Comparison of ENCODE assay signal across 31 cellular contexts in the genomic region with DNA sequence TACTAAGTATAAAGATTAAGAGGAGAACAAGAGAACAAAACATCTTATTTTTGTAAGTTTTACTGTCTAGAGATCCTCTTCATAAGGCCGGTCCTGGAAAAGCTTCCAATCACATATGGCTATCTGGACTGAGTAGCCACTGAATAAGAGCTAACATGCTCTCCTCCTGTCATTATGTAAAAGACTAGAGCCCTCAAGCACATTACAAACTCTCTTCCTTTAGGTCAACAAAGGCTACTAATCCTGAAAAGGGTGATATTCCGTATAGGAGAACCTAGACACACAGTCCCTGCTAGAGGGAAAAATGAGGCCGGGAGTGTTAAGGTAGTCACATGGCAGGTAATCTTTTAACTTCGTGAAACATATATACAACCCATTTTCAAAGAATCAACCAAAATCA.
"Had no signal": no experiment of that assay in that cellular context is flagged by ENCODE, and none has a peak within 500 bp of the region (broad histone marks: within the 10 kb centered on the region; RNA-seq: fewer than 3 reads in every experiment).

No MANE protein-coding gene starts in this region.

- H3K9me3 Mint-ChIP-seq: natural killer cell treated with Interleukin-12 subunit alpha and Interleukin-12 subunit beta and Interleukin-15 and Interleukin-18, amount 100 ng/mL, for 72 hours; nephron progenitor cell; neural crest cell; stimulated activated memory B cell treated with anti-CD40 and anti-IgM and Interleukin-4, amounts not matched to agents 10 μg/mL and 1 μg/mL and 100 μg/mL, for 72 hours; stimulated activated naive CD8-positive, alpha-beta T cell treated with anti-CD3 and anti-CD28 coated beads, Interleukin-15, amount 100 ng/mL, for 72 hours; type B pancreatic cell had no signal

- FAIRE-seq: small intestine had no signal

- H3K4me3 ChIP-seq: ovary, psoas muscle, right lobe of liver, sigmoid colon, spleen, suprapubic skin, testis, tibial artery, transverse colon, upper lobe of right lung, uterus had no signal

- H3K9me3 ChIP-seq: ovary, psoas muscle, right lobe of liver, sigmoid colon, spleen, suprapubic skin, testis, tibial artery, transverse colon, upper lobe of right lung, uterus had no signal

- DNase-seq: naive thymus-derived CD8-positive, alpha-beta T cell; nephron progenitor cell; occipital lobe; ovary; psoas muscle; right cardiac atrium; right lobe of liver; sigmoid colon; small intestine; spleen; stimulated activated CD4-positive, alpha-beta T cell treated with anti-CD3 and anti-CD28 coated beads, Interleukin-12 subunit alpha, Interleukin-12 subunit beta, amount 100 ng/mL, for 4 hours; stimulated activated CD4-positive, alpha-beta T cell treated with anti-CD3 and anti-CD28 coated beads, Interleukin-1b, Interleukin-23, amount 100 ng/mL, for 48 hours; stimulated activated CD4-positive, alpha-beta T cell treated with anti-CD3 and anti-CD28 coated beads, Interleukin-4, amount 100 ng/mL, for 1 hour; stimulated activated CD4-positive, alpha-beta T cell treated with anti-CD3 and anti-CD28 coated beads, Interleukin-4, amount 100 ng/mL, for 4 hours; stimulated activated CD8-positive, alpha-beta memory T cell treated with anti-CD3 and anti-CD28 coated beads, Interleukin-4, amount 100 ng/mL, for 48 hours; stimulated activated naive CD4-positive, alpha-beta T cell; stimulated activated naive CD8-positive, alpha-beta T cell treated with anti-CD3 and anti-CD28 coated beads, Interleukin-15, amount 100 ng/mL, for 72 hours; stimulated activated naive CD8-positive, alpha-beta T cell treated with anti-CD3 and anti-CD28 coated beads, Interleukin-15, Interleukin-2, amounts not matched to agents 100 U/mL and 50 U/mL, for 24 hours; substantia nigra; testis; tibial artery; transverse colon; upper lobe of right lung; uterus had no signal

- H3K9ac ChIP-seq: parathyroid adenoma had no signal

- H3K4me1 Mint-ChIP-seq: naive thymus-derived CD8-positive, alpha-beta T cell; nephron progenitor cell; neural crest cell; stimulated activated memory B cell treated with anti-CD40 and anti-IgM and Interleukin-4, amounts not matched to agents 10 μg/mL and 1 μg/mL and 100 μg/mL, for 72 hours; stimulated activated naive CD8-positive, alpha-beta T cell treated with anti-CD3 and anti-CD28 coated beads, Interleukin-15, amount 100 ng/mL, for 72 hours had no signal

- H3K27me3 ChIP-seq: ovary, right lobe of liver, sigmoid colon, spleen, suprapubic skin, testis, tibial artery, transverse colon, upper lobe of right lung, uterus had no signal

- H3K27me3 Mint-ChIP-seq: naive thymus-derived CD8-positive, alpha-beta T cell; progenitor cell of endocrine pancreas; stimulated activated memory B cell treated with anti-CD40 and anti-IgM and Interleukin-4, amounts not matched to agents 10 μg/mL and 1 μg/mL and 100 μg/mL, for 72 hours; stimulated activated naive CD8-positive, alpha-beta T cell treated with anti-CD3 and anti-CD28 coated beads, Interleukin-15, amount 100 ng/mL, for 72 hours had no signal

- ATAC-seq: naive thymus-derived CD8-positive, alpha-beta T cell; natural killer cell treated with Interleukin-12 subunit alpha and Interleukin-12 subunit beta and Interleukin-15 and Interleukin-18, amount 100 ng/mL, for 72 hours; psoas muscle; right cardiac atrium; right lobe of liver; stimulated activated memory B cell treated with anti-CD40 and anti-IgM and Interleukin-4, amounts not matched to agents 10 μg/mL and 1 μg/mL and 100 μg/mL, for 72 hours; stimulated activated naive CD8-positive, alpha-beta T cell treated with anti-CD3 and anti-CD28 coated beads, Interleukin-15, amount 100 ng/mL, for 72 hours; stimulated activated naive CD8-positive, alpha-beta T cell treated with anti-CD3 and anti-CD28 coated beads, Interleukin-15, Interleukin-2, amounts not matched to agents 100 U/mL and 50 U/mL, for 24 hours; upper lobe of right lung had no signal

- H3K4me3 Mint-ChIP-seq: naive thymus-derived CD8-positive, alpha-beta T cell; natural killer cell treated with Interleukin-12 subunit alpha and Interleukin-12 subunit beta and Interleukin-15 and Interleukin-18, amount 100 ng/mL, for 72 hours; nephron progenitor cell; neural crest cell; stimulated activated memory B cell treated with anti-CD40 and anti-IgM and Interleukin-4, amounts not matched to agents 10 μg/mL and 1 μg/mL and 100 μg/mL, for 72 hours; stimulated activated naive CD8-positive, alpha-beta T cell treated with anti-CD3 and anti-CD28 coated beads, Interleukin-15, amount 100 ng/mL, for 72 hours; type B pancreatic cell had no signal

- H3K36me3 ChIP-seq: ovary, right lobe of liver, sigmoid colon, spleen, suprapubic skin, tibial artery, transverse colon, upper lobe of right lung, uterus had no signal

- H3K27ac ChIP-seq: ovary, parathyroid adenoma, psoas muscle, right lobe of liver, sigmoid colon, spleen, suprapubic skin, testis, tibial artery, transverse colon, upper lobe of right lung, uterus had no signal

- H3K79me2 ChIP-seq: parathyroid adenoma had no signal

- H3K36me3 Mint-ChIP-seq: naive thymus-derived CD8-positive, alpha-beta T cell; natural killer cell treated with Interleukin-12 subunit alpha and Interleukin-12 subunit beta and Interleukin-15 and Interleukin-18, amount 100 ng/mL, for 72 hours; stimulated activated memory B cell treated with anti-CD40 and anti-IgM and Interleukin-4, amounts not matched to agents 10 μg/mL and 1 μg/mL and 100 μg/mL, for 72 hours; type B pancreatic cell had no signal

- H2AFZ ChIP-seq: parathyroid adenoma had no signal

- H3K27ac Mint-ChIP-seq: naive thymus-derived CD8-positive, alpha-beta T cell; natural killer cell treated with Interleukin-12 subunit alpha and Interleukin-12 subunit beta and Interleukin-15 and Interleukin-18, amount 100 ng/mL, for 72 hours; nephron progenitor cell; progenitor cell of endocrine pancreas; stimulated activated memory B cell treated with anti-CD40 and anti-IgM and Interleukin-4, amounts not matched to agents 10 μg/mL and 1 μg/mL and 100 μg/mL, for 72 hours; stimulated activated naive CD8-positive, alpha-beta T cell treated with anti-CD3 and anti-CD28 coated beads, Interleukin-15, amount 100 ng/mL, for 72 hours; type B pancreatic cell had no signal

- H3K4me1 ChIP-seq: parathyroid adenoma, psoas muscle, right lobe of liver, sigmoid colon, spleen, suprapubic skin, testis, tibial artery, transverse colon, upper lobe of right lung, uterus had no signal
